1 cellular context compared by ENCODE assay signal in genomic region chr22:48618326-48618725, GRCh38.
TF ChIP-seq lines count a peak whose summit lies in the region.

No MANE protein-coding gene starts in this region.

TF ChIP-seq in HEK293, 187 proteins besides CTCF, POLR2A, EP300 and RAD21 (continued from another document):
- TF ChIP-seq, protein P1, sequence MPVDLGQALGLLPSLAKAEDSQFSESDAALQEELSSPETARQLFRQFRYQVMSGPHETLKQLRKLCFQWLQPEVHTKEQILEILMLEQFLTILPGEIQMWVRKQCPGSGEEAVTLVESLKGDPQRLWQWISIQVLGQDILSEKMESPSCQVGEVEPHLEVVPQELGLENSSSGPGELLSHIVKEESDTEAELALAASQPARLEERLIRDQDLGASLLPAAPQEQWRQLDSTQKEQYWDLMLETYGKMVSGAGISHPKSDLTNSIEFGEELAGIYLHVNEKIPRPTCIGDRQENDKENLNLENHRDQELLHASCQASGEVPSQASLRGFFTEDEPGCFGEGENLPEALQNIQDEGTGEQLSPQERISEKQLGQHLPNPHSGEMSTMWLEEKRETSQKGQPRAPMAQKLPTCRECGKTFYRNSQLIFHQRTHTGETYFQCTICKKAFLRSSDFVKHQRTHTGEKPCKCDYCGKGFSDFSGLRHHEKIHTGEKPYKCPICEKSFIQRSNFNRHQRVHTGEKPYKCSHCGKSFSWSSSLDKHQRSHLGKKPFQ (tag by site-specific recombination; IDR thresholded peaks at IDR 0.05): peak; percentile 65
- TF ChIP-seq SETDB1 (IDR thresholded peaks at IDR 0.05; ENCODE audit: insufficient read length, low read length): no peak
- no peak for TF ChIP-seq SALL2 (tag by site-specific recombination; IDR thresholded peaks at IDR 0.05; ENCODE audit: borderline replicate concordance)
- no peak for TF ChIP-seq ZNF324 (tag by site-specific recombination; IDR thresholded peaks at IDR 0.05)
- TF ChIP-seq KLF17 (tag by site-specific recombination; IDR thresholded peaks at IDR 0.05): 0 out of 2 replicates have a peak, but pooled peaks have one; percentile 16
- peak; percentile 84 for TF ChIP-seq FEZF1 (tag by site-specific recombination; IDR thresholded peaks at IDR 0.05)
- no peak for TF ChIP-seq ZNF404 (tag by site-specific recombination; IDR thresholded peaks at IDR 0.05)
- TF ChIP-seq PRDM6 (tag by site-specific recombination; IDR thresholded peaks at IDR 0.05): peak; percentile 73
- 0 out of 2 replicates have a peak, but pooled peaks have one; percentile 29 for TF ChIP-seq ZNF561 (tag by site-specific recombination; IDR thresholded peaks at IDR 0.05; ENCODE audit: borderline replicate concordance)
- TF ChIP-seq ZNF692 (tag by site-specific recombination; IDR thresholded peaks at IDR 0.05): peak; percentile 73
- TF ChIP-seq ZNF121 (tag by site-specific recombination; IDR thresholded peaks at IDR 0.05): 0 out of 2 replicates have a peak, but pooled peaks have one; percentile 35
- TF ChIP-seq, protein P2, sequence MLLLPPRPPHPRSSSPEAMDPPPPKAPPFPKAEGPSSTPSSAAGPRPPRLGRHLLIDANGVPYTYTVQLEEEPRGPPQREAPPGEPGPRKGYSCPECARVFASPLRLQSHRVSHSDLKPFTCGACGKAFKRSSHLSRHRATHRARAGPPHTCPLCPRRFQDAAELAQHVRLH (tag by site-specific recombination; IDR thresholded peaks at IDR 0.05): 0 out of 2 replicates have a peak, but pooled peaks have one; percentile 15
- peak; percentile 63; the same call in 1 of the 2 replicates for TF ChIP-seq TRIM28 (IDR thresholded peaks at IDR 0.05; ENCODE audit: borderline replicate concordance, low read length)
- TF ChIP-seq ZNF488 (tag by site-specific recombination; IDR thresholded peaks at IDR 0.05): no peak
- TF ChIP-seq, protein P3, sequence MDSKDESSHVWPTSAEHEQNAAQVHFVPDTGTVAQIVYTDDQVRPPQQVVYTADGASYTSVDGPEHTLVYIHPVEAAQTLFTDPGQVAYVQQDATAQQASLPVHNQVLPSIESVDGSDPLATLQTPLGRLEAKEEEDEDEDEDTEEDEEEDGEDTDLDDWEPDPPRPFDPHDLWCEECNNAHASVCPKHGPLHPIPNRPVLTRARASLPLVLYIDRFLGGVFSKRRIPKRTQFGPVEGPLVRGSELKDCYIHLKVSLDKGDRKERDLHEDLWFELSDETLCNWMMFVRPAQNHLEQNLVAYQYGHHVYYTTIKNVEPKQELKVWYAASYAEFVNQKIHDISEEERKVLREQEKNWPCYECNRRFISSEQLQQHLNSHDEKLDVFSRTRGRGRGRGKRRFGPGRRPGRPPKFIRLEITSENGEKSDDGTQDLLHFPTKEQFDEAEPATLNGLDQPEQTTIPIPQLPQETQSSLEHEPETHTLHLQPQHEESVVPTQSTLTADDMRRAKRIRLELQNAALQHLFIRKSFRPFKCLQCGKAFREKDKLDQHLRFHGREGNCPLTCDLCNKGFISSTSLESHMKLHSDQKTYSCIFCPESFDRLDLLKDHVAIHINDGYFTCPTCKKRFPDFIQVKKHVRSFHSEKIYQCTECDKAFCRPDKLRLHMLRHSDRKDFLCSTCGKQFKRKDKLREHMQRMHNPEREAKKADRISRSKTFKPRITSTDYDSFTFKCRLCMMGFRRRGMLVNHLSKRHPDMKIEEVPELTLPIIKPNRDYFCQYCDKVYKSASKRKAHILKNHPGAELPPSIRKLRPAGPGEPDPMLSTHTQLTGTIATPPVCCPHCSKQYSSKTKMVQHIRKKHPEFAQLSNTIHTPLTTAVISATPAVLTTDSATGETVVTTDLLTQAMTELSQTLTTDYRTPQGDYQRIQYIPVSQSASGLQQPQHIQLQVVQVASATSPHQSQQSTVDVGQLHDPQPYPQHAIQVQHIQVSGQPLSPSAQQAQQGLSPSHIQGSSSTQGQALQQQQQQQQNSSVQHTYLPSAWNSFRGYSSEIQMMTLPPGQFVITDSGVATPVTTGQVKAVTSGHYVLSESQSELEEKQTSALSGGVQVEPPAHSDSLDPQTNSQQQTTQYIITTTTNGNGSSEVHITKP (tag by site-specific recombination; IDR thresholded peaks at IDR 0.05): peak; percentile 41; the same call in 1 of the 2 replicates
- TF ChIP-seq PRDM1 (tag by site-specific recombination; IDR thresholded peaks at IDR 0.05): no peak
- TF ChIP-seq SCRT2 (tag by site-specific recombination; IDR thresholded peaks at IDR 0.05): no peak
- 0 out of 2 replicates have a peak, but pooled peaks have one; percentile 15 for TF ChIP-seq ZBTB8A (tag by site-specific recombination; IDR thresholded peaks at IDR 0.05)
- 0 out of 2 replicates have a peak, but pooled peaks have one; percentile 23 for TF ChIP-seq OVOL3 (tag by site-specific recombination; IDR thresholded peaks at IDR 0.05)
- TF ChIP-seq GLIS2 (tag by site-specific recombination; IDR thresholded peaks at IDR 0.05): no peak
- TF ChIP-seq ZNF843 (tag by site-specific recombination; IDR thresholded peaks at IDR 0.05): peak; percentile 68; the same call in 1 of the 2 replicates
TF ChIP-seq in HEK293: peak in this region for 26.
